Comparison of ENCODE assay signal across 8 cellular contexts in the genomic region with DNA sequence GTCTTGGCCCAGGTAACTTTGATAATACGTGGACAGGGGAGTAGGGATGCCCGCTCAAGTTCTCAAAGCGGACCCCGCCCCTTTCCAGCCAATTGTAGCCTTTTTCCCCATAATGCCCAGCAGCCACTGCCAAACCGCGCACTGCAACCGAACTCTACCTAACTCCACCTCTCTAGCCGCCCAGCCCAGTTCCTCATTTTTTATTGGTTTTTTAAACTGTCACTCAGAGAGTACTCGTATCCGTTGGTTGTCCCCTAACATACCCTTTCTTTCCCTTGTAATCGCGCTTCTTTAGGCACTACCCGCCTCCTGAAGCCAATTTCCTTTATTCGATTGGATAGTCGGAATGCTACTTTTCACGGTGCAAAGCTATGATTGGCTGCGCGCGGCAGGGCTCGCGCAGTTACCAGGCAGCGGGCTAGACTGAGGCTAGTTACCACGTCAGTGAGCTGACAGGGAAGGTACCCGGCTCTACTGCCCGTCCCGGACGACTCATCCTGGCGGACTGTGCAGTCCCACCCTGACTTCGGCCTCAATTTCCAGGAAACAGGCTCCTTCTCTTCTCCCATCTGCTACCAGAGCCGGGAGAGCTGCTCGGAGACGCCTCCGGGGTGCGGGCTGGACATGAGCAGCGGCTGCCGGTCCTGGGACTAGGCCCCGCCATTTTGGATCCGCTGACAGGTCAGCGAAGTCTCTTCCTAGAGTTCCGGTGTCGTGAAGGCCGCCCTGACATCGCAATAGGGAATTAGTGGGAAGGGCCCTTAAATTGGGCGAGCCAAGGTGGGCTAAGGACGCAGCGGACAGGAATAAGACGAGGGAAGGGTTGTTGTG. TPM values are rescaled to one million over a fixed set of nuclear protein-coding genes. Genes with fewer than 3 reads are reported as not detected.
DNase-seq lines count a peak whose midpoint lies in the region; ATAC-seq and TF ChIP-seq lines count a peak whose summit lies in the region.

A gene with protein sequence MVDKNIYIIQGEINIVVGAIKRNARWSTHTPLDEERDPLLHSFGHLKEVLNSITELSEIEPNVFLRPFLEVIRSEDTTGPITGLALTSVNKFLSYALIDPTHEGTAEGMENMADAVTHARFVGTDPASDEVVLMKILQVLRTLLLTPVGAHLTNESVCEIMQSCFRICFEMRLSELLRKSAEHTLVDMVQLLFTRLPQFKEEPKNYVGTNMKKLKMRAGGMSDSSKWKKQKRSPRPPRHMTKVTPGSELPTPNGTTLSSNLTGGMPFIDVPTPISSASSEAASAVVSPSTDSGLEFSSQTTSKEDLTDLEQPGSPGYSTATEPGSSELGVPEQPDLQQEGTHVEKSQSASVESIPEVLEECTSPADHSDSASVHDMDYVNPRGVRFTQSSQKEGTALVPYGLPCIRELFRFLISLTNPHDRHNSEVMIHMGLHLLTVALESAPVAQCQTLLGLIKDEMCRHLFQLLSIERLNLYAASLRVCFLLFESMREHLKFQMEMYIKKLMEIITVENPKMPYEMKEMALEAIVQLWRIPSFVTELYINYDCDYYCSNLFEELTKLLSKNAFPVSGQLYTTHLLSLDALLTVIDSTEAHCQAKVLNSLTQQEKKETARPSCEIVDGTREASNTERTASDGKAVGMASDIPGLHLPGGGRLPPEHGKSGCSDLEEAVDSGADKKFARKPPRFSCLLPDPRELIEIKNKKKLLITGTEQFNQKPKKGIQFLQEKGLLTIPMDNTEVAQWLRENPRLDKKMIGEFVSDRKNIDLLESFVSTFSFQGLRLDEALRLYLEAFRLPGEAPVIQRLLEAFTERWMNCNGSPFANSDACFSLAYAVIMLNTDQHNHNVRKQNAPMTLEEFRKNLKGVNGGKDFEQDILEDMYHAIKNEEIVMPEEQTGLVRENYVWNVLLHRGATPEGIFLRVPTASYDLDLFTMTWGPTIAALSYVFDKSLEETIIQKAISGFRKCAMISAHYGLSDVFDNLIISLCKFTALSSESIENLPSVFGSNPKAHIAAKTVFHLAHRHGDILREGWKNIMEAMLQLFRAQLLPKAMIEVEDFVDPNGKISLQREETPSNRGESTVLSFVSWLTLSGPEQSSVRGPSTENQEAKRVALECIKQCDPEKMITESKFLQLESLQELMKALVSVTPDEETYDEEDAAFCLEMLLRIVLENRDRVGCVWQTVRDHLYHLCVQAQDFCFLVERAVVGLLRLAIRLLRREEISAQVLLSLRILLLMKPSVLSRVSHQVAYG (N-terminal part only) (plus strand): TSS at position 432 of the 831 bp plus-strand sequence. CDS start 13,407 bp downstream, outside the sequence.

- H3K4me1 ChIP-seq in Karpas-422 (ENCODE audit: low read length) (peaks cover 30% of the 10 kb centered on the region), esophagus muscularis mucosa (peaks cover 46 to 82% (median 65%) of the 10 kb centered on the region in 4 donors), muscle layer of duodenum (ENCODE audit: control insufficient read depth in 1 of 2, insufficient read depth in 2 of 2, low read length in 2 of 2) (peaks cover 24 to 54% of the 10 kb centered on the region in 2 donors)

- intact Hi-C loops in esophagus muscularis mucosa (cut with DNase I): no loop called here

- no peak for TF ChIP-seq EP300 in esophagus muscularis mucosa (IDR thresholded peaks at IDR 0.05)

- no peaks in the 10 kb centered on the region for H3K9me2 ChIP-seq in Karpas-422 (replicated peaks; ENCODE audit: insufficient read depth, low read length)

- H3K4me2 ChIP-seq in Karpas-422 (ENCODE audit: low read depth, low read length, poor library complexity, severe bottlenecking): peak within 1 kb of the TSS; percentile 84

- 0% methylated on average over 47 of the region's 47 CpGs for WGBS in esophagus muscularis mucosa

- DNase-seq in DMS79 treated with DMSO at 0.1 percent for 48 hours (lab: John Stamatoyannopoulos, UW): peak; percentile 95
- peak; percentile 98 for DNase-seq in Karpas-422
- DNase-seq in RKO (ENCODE audit: low spot score): peak; percentile 100
- DNase-seq in activated T-helper 1 cell treated with Interleukin-2 at 50 U/mL for 16 hours (ENCODE audit: low read depth): peak; percentile 79
- peak; percentile 98 for DNase-seq in esophagus muscularis mucosa (ENCODE audit: extremely low spot score)
- peak; percentile 81 to 82 for DNase-seq in stimulated activated CD8-positive, alpha-beta memory T cell treated with anti-CD3 and anti-CD28 coated beads, Interleukin-7, amount 100 ng/mL, for 4 hours (ENCODE audit: low read depth in 2 of 2)

- H3K9ac ChIP-seq in Karpas-422 (ENCODE audit: low read length): peak within 1 kb of the TSS; percentile 77

- peak; percentile 94 for TF ChIP-seq POLR2A in esophagus muscularis mucosa (IDR thresholded peaks at IDR 0.05; ENCODE audit: low read depth)

- H3K9me3 ChIP-seq in Karpas-422 (ENCODE audit: low read length) (no peaks in the 10 kb centered on the region), esophagus muscularis mucosa (no peaks in the 10 kb centered on the region), muscle layer of duodenum (ENCODE audit: control insufficient read depth in 1 of 2, low read length in 2 of 2) (no peaks in the 10 kb centered on the region)

- peaks cover 4% of the 10 kb centered on the region; the same call in 1 of the 2 replicates for H3K36me3 ChIP-seq in Karpas-422 (ENCODE audit: insufficient read depth, low read length)
- no peaks in the 10 kb centered on the region for H3K36me3 ChIP-seq in esophagus muscularis mucosa
- H3K36me3 ChIP-seq in muscle layer of duodenum (ENCODE audit: control insufficient read depth in 1 of 2, insufficient read depth in 2 of 2, low read length in 2 of 2): peaks cover 3 to 5% of the 10 kb centered on the region in 2 donors

- H3K4me3 ChIP-seq in Karpas-422 (ENCODE audit: low read length): peak within 1 kb of the TSS; percentile 84
- H3K4me3 ChIP-seq in esophagus muscularis mucosa: peak within 1 kb of the TSS; percentile 64 to 96 (median 84)
- peak within 1 kb of the TSS; percentile 95 to 99 for H3K4me3 ChIP-seq in muscle layer of duodenum (ENCODE audit: low read depth in 1 of 2, low read length in 2 of 2)

- H2AFZ ChIP-seq in Karpas-422 (ENCODE audit: low read length): peak within 1 kb of the TSS; percentile 82

- peaks cover 48% of the 10 kb centered on the region for H3K79me2 ChIP-seq in Karpas-422 (ENCODE audit: low read length)

- ATAC-seq in GM21825 (IDR thresholded peaks at IDR 0.05; ENCODE audit: unreplicated experiment): peak; percentile 80

- H3K27me3 ChIP-seq in Karpas-422 (ENCODE audit: low read length) (no peaks in the 10 kb centered on the region), esophagus muscularis mucosa (peaks cover 0 to 9% (median 0%) of the 10 kb centered on the region in 4 donors), muscle layer of duodenum (ENCODE audit: low read depth, low read length) (no peaks in the 10 kb centered on the region)

- H4K20me1 ChIP-seq in Karpas-422 (ENCODE audit: insufficient read depth, low read depth, low read length): peaks cover 9% of the 10 kb centered on the region; the same call in 1 of the 2 replicates

- TF ChIP-seq CTCF in esophagus muscularis mucosa (IDR thresholded peaks at IDR 0.05): no peak

- H3K27ac ChIP-seq in Karpas-422 (ENCODE audit: low read length) (peak within 1 kb of the TSS; percentile 27; the same call in 1 of the 2 replicates), esophagus muscularis mucosa (replicated peaks in 1 of 4) (peak within 1 kb of the TSS; percentile 86 to 91 (median 88)), muscle layer of duodenum (ENCODE audit: low read length) (peak within 1 kb of the TSS; percentile 92)

RNA-seq across cellular contexts. Expression of the gene that starts here (rescaled TPM):
- total RNA-seq in Karpas-422 (2014; rRNA removed; shearing (Covaris generic); ENCODE audit: low replicate concordance): 7.6 and 12.5 TPM in 2 replicates
- total RNA-seq in esophagus muscularis mucosa: 10 to 100 TPM; 33.1 to 52.4 (median 40.0) TPM

Comparison
In these comparisons a context has a peak if more than half of its experiments do, and no peak if none do; other contexts are left out.
1. Peak in every context shown above with its lines: DNase-seq, ATAC-seq, H3K4me3 ChIP-seq and H3K27ac ChIP-seq.
2. H3K27ac ChIP-seq: peak in every context shown above with its lines; median percentile 92 in muscle layer of duodenum; 88 in esophagus muscularis mucosa; 27 in Karpas-422.